ENCODE assay signal across 22 cellular contexts in the genomic region with DNA sequence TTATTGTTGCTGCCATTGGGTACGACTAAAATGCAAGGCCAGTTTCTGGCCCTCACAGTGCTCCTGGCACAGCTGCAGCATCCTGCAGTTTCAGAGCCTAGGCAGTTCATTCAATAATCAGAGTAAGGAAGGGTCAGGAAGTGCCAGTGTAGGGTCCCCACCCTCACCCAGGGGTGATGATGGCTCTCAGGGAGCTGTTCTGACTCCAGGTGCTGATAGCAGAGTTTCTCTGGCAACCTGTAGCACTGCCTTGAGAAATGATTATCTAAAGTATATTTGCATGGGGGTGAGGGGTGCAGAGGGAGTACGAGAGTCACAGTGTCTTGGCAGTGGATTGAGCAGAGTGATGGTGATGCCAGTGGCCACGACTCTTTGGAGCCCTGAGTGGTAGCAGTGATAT. TPM values are rescaled to one million over a fixed set of nuclear protein-coding genes. Genes with fewer than 3 reads are reported as not detected.
DNase-seq lines count a peak whose midpoint lies in the region; ATAC-seq, FAIRE-seq and TF ChIP-seq lines count a peak whose summit lies in the region.
"Had no signal": no experiment of that assay in that cellular context is flagged by ENCODE, and none has a peak within 500 bp of the region (broad histone marks: within the 10 kb centered on the region; RNA-seq: fewer than 3 reads in every experiment).

No MANE protein-coding gene starts in this region.

- H3K36me3 ChIP-seq in left ventricle myocardium inferior, result no peaks in the 10 kb centered on the region
- no peaks in the 10 kb centered on the region for H3K36me3 ChIP-seq in stomach
- H3K36me3 ChIP-seq in vagina, result no peaks in the 10 kb centered on the region
- H3K36me3 ChIP-seq: BLaER1, Peyer's patch had no signal

- H3K27me3 ChIP-seq in left ventricle myocardium inferior (ENCODE audit: low read depth), result peaks cover 26% of the 10 kb centered on the region
- peaks cover 0 to 8% (median 0%) of the 10 kb centered on the region in 3 donors for H3K27me3 ChIP-seq in stomach
- H3K27me3 ChIP-seq in vagina, result no peaks in the 10 kb centered on the region
- H3K27me3 ChIP-seq: BLaER1, Peyer's patch had no signal

- TF ChIP-seq CTCF in left ventricle myocardium inferior (IDR thresholded peaks at IDR 0.05; ENCODE audit: borderline replicate concordance), result no peak
- TF ChIP-seq CTCF in coronary artery (IDR thresholded peaks at IDR 0.05), result no peak
- no peak for TF ChIP-seq CTCF in stomach (IDR thresholded peaks at IDR 0.05)
- no peak for TF ChIP-seq CTCF in vagina (IDR thresholded peaks at IDR 0.05)

- DNase-seq in left ventricle myocardium inferior (no peak), Right ventricle myocardium superior (no peak), coronary artery (ENCODE audit: low spot score) (no peak), stomach (no peak), vagina (ENCODE audit: extremely low spot score in 2 of 2) (no peak), posterior cingulate gyrus (no peak), GM12892 (ENCODE audit: insufficient read length) (no peak), DMS53 (lab: John Stamatoyannopoulos, UW) (no peak)
- DNase-seq: 8988T; CD8-positive, alpha-beta T cell; DND-41; Kasumi-1; MM.1S; NCI-H1105; NCI-H1694; NCI-H524; Peyer's patch; SHP77 had no signal

- no peaks in the 10 kb centered on the region for H3K9me3 ChIP-seq in left ventricle myocardium inferior (replicated peaks)
- H3K9me3 ChIP-seq in stomach, result no peaks in the 10 kb centered on the region
- no peaks in the 10 kb centered on the region for H3K9me3 ChIP-seq in vagina
- H3K9me3 ChIP-seq: BLaER1, Peyer's patch had no signal

- intact Hi-C loops in left ventricle myocardium inferior (cut with micrococcal nuclease), result no loop called here
- intact Hi-C loops in Right ventricle myocardium superior (cut with DNase I), result no loop called here
- intact Hi-C loops in stomach (cut with DNase I; ENCODE audit: low total_unique reads), result no loop called here
- intact Hi-C loops in vagina (cut with DNase I), result no loop called here
- intact Hi-C loops in posterior cingulate gyrus (cut with DNase I), result no loop called here

- no peak overlapping the region for H3K4me3 ChIP-seq in left ventricle myocardium inferior
- peak overlapping the region; percentile 11 for H3K4me3 ChIP-seq in coronary artery
- H3K4me3 ChIP-seq in stomach, result no peak overlapping the region
- H3K4me3 ChIP-seq in vagina, result no peak overlapping the region
- H3K4me3 ChIP-seq: BLaER1, Peyer's patch had no signal

- TF ChIP-seq POLR2A in stomach (IDR thresholded peaks at IDR 0.05) (no peak), vagina (IDR thresholded peaks at IDR 0.05) (no peak), GM12892 (IDR thresholded peaks at IDR 0.05; ENCODE audit: low read depth, low read length) (no peak)

- ATAC-seq in Right ventricle myocardium superior (ENCODE audit: poor library complexity), result no peak
- ATAC-seq: CD8-positive, alpha-beta T cell had no signal

- TF ChIP-seq EP300 in stomach (IDR thresholded peaks at IDR 0.05), result no peak

- H3K4me1 ChIP-seq in left ventricle myocardium inferior (peaks cover 14% of the 10 kb centered on the region), stomach (peaks cover 0 to 23% (median 8%) of the 10 kb centered on the region in 4 donors), vagina (peaks cover 22% of the 10 kb centered on the region)
- H3K4me1 ChIP-seq: Peyer's patch had no signal

- 31 to 56% (median 41%) methylated on average over 3 of the region's 3 CpGs for WGBS in stomach, 5 donors

- FAIRE-seq in GM12892 (lab: Jason Lieb, UNC), result no peak
- FAIRE-seq: G401.6, GM18507 had no signal

- peak overlapping the region; percentile 70 for H3K27ac ChIP-seq in left ventricle myocardium inferior (replicated peaks)
- peak overlapping the region in 1 of 2 donors; percentile 84 for H3K27ac ChIP-seq in coronary artery
- peak overlapping the region in 4 of 5 donors; percentile 53 to 71 (median 62) for H3K27ac ChIP-seq in stomach
- H3K27ac ChIP-seq in vagina, result peak overlapping the region; percentile 78
- H3K27ac ChIP-seq: BLaER1 had no signal

RNA-seq across cellular contexts. Expression of a gene that starts 15.5 kb away (rescaled TPM):
- total RNA-seq in left ventricle myocardium inferior, result 3.8 TPM
- total RNA-seq in Right ventricle myocardium superior, result 2.7 TPM
- 10 to 100 TPM in 3 of 5 donors, 1 to 10 TPM in 2; 4.9 to 21.0 (median 13.3) TPM for total RNA-seq in stomach
- 10 to 100 TPM in 1 of 3 donors, 1 to 10 TPM in 2; 5.8 to 10.2 (median 6.9) TPM for polyA plus RNA-seq in stomach
- 19.9 TPM for total RNA-seq in vagina
- polyA plus RNA-seq in GM12892 (2012; ENCODE audit: missing spikeins), result 107 TPM
- total RNA-seq: HT-29 had no signal

RNA-seq across cellular contexts. Expression of a gene that starts 47.1 kb away (rescaled TPM):
- 0.91 TPM for total RNA-seq in left ventricle myocardium inferior
- total RNA-seq in Right ventricle myocardium superior, result 0.30 TPM
- total RNA-seq in stomach, result 1 to 10 TPM in 1 of 5 donors, not detected in 4; 2.6 TPM
- under 1 TPM in 1 of 3 donors, not detected in 2; 0.19 TPM for polyA plus RNA-seq in stomach
- 8.6 TPM for total RNA-seq in vagina
- not detected for polyA plus RNA-seq in GM12892 (2012; ENCODE audit: missing spikeins)
- total RNA-seq: CD8-positive, alpha-beta T cell had no signal
